8 cellular contexts compared by ENCODE assay signal in the genomic region with DNA sequence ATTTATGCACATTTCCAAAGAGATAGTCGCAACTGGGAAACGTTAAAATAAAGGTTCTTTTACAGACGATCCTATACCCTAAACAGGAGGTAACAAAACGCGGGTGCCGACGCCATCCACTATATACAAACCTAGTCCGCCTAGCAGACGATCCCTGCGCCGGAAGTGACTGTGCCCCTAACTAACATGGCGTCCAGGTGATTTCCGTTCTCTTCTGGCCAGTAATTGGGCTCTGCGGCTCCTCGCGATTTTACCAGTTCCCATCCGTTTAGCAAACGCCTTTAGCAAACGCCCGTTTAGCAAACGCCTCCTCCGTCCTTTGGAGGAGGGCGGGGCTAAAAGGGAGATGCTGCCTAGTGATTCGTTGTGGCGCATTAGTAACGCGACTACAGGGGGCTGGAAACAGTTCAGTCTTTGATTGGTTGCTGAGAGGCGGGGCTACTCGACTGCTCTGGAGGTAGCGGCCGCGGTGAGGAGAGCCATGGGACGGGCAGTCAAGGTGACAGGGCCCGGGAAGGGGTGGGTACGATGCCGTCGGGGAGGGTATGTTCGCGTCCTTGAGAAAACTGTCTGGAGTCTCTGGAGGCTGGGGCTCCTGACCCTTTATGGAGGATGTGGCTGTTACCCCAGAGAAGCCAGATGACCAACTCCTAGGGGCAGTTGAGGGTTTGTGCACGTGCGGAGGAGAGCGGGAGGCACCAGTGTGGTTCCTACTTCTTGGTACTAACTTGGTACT. TPM values are rescaled to one million over a fixed set of nuclear protein-coding genes. Genes with fewer than 3 reads are reported as not detected.
DNase-seq lines count a peak whose midpoint lies in the region; ATAC-seq, FAIRE-seq and TF ChIP-seq lines count a peak whose summit lies in the region.

TSS of gene LYRM7 (plus strand) at position 405 of the 736 bp plus-strand sequence. CDS start at position 482, 77 bp downstream.

- intact Hi-C loops in adrenal gland (cut with DNase I): loop anchor here in 1 of 2 donors (10.0 kb wide), 1 partner anchor 234 kb away; no protein-coding TSS in a partner anchor
- intact Hi-C loops in heart left ventricle (cut with DNase I): loop anchor here in 5 of 10 donors (2.0 to 10.0 kb wide), 5 partner anchors 92 to 627 kb away; partner anchors contain the start of genes CDC42SE2 (in 4 of the 5) and FNIP1 (in 1 of the 5)

- 0 to 1% (median 1%) methylated on average over 26 to 42 of the region's 42 CpGs for WGBS in adrenal gland, 4 donors
- 0 to 1% (median 0%) methylated on average over 41 to 42 of the region's 42 CpGs for WGBS in heart left ventricle, 4 donors
- 0% methylated on average over 36 to 42 of the region's 42 CpGs for WGBS in upper lobe of left lung, 2 donors

- ATAC-seq in HG02840 (IDR thresholded peaks at IDR 0.05; ENCODE audit: low FRiP score, unreplicated experiment): peak; percentile 99
- peak; percentile 93 to 97 (median 96) for ATAC-seq in T-cell (replicated peaks in 1 of 4)
- ATAC-seq in heart left ventricle: peak; percentile 98 to 99 (median 99)
- ATAC-seq in upper lobe of left lung (ENCODE audit: low FRiP score in 2 of 2): peak; percentile 99

- DNase-seq in GM12891 (ENCODE audit: insufficient read length, low spot score) (peak; percentile 52), NCI-H1436 treated with DMSO at 0.1 percent for 48 hours (lab: John Stamatoyannopoulos, UW) (peak; percentile 99), T-cell (peak; percentile 78 to 99 (median 96)), adrenal gland (peak; percentile 96 to 99 (median 99)), heart left ventricle (peak; percentile 93 to 98 (median 97)), pons (ENCODE audit: low spot score) (peak; percentile 100), upper lobe of left lung (peak; percentile 84 to 99)

- H3K4me3 ChIP-seq in adrenal gland: peak within 1 kb of the TSS; percentile 5 to 79 (median 58)
- peak within 1 kb of the TSS; percentile 45 to 78 (median 68) for H3K4me3 ChIP-seq in heart left ventricle
- H3K4me3 ChIP-seq in upper lobe of left lung: peak within 1 kb of the TSS; percentile 59 to 80 (median 68)

- TF ChIP-seq CTCF in adrenal gland (IDR thresholded peaks at IDR 0.05) (peak in 2 of 6 experiments; percentile 11 to 35), heart left ventricle (IDR thresholded peaks at IDR 0.05) (peak in 1 of 12 donors; percentile 13), upper lobe of left lung (IDR thresholded peaks at IDR 0.05) (peak in 2 of 6 experiments; percentile 6 to 29)

- H3K4me1 ChIP-seq in adrenal gland (replicated peaks in 1 of 2) (peaks cover 7 to 18% of the 10 kb centered on the region in 2 donors), heart left ventricle (peaks cover 0 to 23% (median 19%) of the 10 kb centered on the region in 12 donors), upper lobe of left lung (peaks cover 7 to 18% (median 14%) of the 10 kb centered on the region in 4 donors)

- CTCF ChIA-PET in T-cell (lab: Charles Lee): interaction anchor here (0.6 to 1.0 kb wide), 2 partner anchors 31 to 186 kb away, joined by 3 read pairs; no protein-coding TSS in a partner anchor

- H3K9me3 Mint-ChIP-seq in T-cell: no peaks in the 10 kb centered on the region

- H3K27me3 Mint-ChIP-seq in T-cell: no peaks in the 10 kb centered on the region

- H3K36me3 ChIP-seq in adrenal gland (replicated peaks in 1 of 2): no peaks in the 10 kb centered on the region
- H3K36me3 ChIP-seq in heart left ventricle: peaks cover 0 to 3% (median 0%) of the 10 kb centered on the region in 9 donors
- H3K36me3 ChIP-seq in upper lobe of left lung: no peaks in the 10 kb centered on the region

- POLR2A ChIA-PET in T-cell (lab: Charles Lee): interaction anchor here in 1 of 2 donors (0.6 to 1.7 kb wide), 3 partner anchors 95 to 132 kb away, joined by 3 to 7 read pairs (median 5); no protein-coding TSS in a partner anchor

- TF ChIP-seq POLR2A in GM12891 (IDR thresholded peaks at IDR 0.05; ENCODE audit: low read depth, low read length) (peak; percentile 83), adrenal gland (IDR thresholded peaks at IDR 0.05) (peak in 1 of 2 donors; percentile 79), heart left ventricle (IDR thresholded peaks at IDR 0.05) (peak; percentile 58 to 79), upper lobe of left lung (IDR thresholded peaks at IDR 0.05) (peak in 2 of 4 donors; percentile 17 to 65)

- H3K27me3 ChIP-seq in adrenal gland (no peaks in the 10 kb centered on the region), heart left ventricle (no peaks in the 10 kb centered on the region), upper lobe of left lung (no peaks in the 10 kb centered on the region)

- peak; percentile 97 for FAIRE-seq in GM12891 (lab: Jason Lieb, UNC)

- no peak for TF ChIP-seq EP300 in upper lobe of left lung (IDR thresholded peaks at IDR 0.05)

- H3K27ac ChIP-seq in adrenal gland: peak within 1 kb of the TSS in 4 of 5 donors; percentile 53 to 90 (median 64)
- H3K27ac ChIP-seq in heart left ventricle: peak within 1 kb of the TSS; percentile 5 to 89 (median 83)
- peak within 1 kb of the TSS; percentile 63 to 87 (median 78) for H3K27ac ChIP-seq in upper lobe of left lung

- H3K4me1 Mint-ChIP-seq in T-cell: peaks cover 52 to 54% (median 52%) of the 10 kb centered on the region in 3 donors

- no peaks in the 10 kb centered on the region for H3K36me3 Mint-ChIP-seq in T-cell

- H3K27ac Mint-ChIP-seq in T-cell: peak within 1 kb of the TSS; percentile 92 to 98

- peak within 1 kb of the TSS; percentile 94 to 99 (median 96) for H3K4me3 Mint-ChIP-seq in T-cell

- H3K9me3 ChIP-seq in adrenal gland (replicated peaks in 1 of 3) (no peaks in the 10 kb centered on the region), heart left ventricle (no peaks in the 10 kb centered on the region), upper lobe of left lung (no peaks in the 10 kb centered on the region)

TF ChIP-seq in GM12891, 5 proteins besides CTCF, POLR2A, EP300 and RAD21:
- peak; percentile 70 for TF ChIP-seq POLR2AphosphoS5 (IDR thresholded peaks at IDR 0.05; ENCODE audit: low read depth, low read length)
- 0 out of 2 replicates have a peak, but pooled peaks have one; percentile 55 for TF ChIP-seq POU2F2 (IDR thresholded peaks at IDR 0.05; ENCODE audit: low read depth, low read length)
- TF ChIP-seq TAF1 (IDR thresholded peaks at IDR 0.05; ENCODE audit: low read depth, low read length): 0 out of 2 replicates have a peak, but pooled peaks have one; percentile 21
- no peak for TF ChIP-seq SPI1 (IDR thresholded peaks at IDR 0.05; ENCODE audit: low read depth, low read length)
- no peak for TF ChIP-seq PAX5 (IDR thresholded peaks at IDR 0.05; ENCODE audit: insufficient read depth, low read length, severe bottlenecking)

RNA-seq across cellular contexts. Expression of gene LYRM7, which starts in this region (rescaled TPM):
- 8.2 TPM for polyA plus RNA-seq in GM12891 (2012; ENCODE audit: low read depth, missing spikeins)
- total RNA-seq in T-cell (10 to 100 TPM in 3 of 5 donors, 1 to 10 TPM in 2; 7.5 to 17.0 (median 12.9) TPM), adrenal gland (10 to 100 TPM in 5 of 8 donors, 1 to 10 TPM in 3; 3.0 to 14.5 (median 10.6) TPM), heart left ventricle (10 to 100 TPM; 11.8 to 27.1 (median 20.3) TPM), upper lobe of left lung (1 to 10 TPM; 1.7 to 7.1 (median 4.2) TPM)
- polyA plus RNA-seq in adrenal gland (10 to 100 TPM in 1 of 3 donors, 1 to 10 TPM in 2; 2.0 to 14.5 (median 3.1) TPM), heart left ventricle (10 to 100 TPM; 11.9 to 14.0 TPM)

Comparison
In these comparisons a context has a peak if more than half of its experiments do, and no peak if none do; other contexts are left out.
1. Peak in every context shown above with its lines: DNase-seq, ATAC-seq, H3K4me3 ChIP-seq and H3K27ac ChIP-seq.